ENCODE assay signal across 13 cellular contexts in the genomic region with DNA sequence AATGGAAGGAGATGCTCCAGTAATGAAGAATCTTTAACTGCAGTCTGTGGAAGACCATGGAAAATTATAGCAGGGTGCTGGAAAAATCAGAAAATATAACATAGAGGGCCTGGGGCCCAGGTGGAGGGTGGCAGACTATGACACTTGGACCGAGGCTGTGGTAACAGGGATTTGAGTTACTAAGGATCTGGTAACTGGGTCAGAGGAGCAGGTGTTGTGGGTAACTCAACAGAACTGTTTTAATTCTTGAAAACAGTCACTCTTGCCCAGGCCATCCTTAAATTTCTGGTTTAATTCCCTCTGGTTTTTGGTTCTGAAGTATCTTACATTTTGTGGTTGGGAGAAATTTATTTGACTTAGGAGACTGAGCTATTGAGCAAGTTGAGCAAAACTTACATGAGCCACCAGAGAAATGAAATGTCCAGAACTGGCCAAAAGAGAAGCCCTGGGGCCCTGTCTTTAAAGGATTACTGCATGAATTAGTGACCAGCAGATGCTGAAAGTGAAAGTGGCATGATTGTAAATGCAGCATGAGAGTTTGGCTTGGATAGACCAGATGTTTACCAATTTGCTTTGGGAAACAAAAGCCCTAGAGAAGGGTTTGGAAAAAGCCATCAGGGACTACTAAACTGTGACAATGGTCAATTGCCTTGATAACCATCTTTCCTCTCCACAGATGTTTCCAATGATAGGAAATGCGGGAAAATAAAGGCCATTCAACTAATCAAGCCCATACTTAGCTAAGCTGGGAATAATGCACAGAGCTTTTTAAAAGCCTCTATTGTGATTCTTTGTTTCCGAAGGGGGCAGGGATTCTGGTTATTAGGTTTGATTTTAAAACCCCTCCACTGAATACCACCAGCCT.
DNase-seq lines count a peak whose midpoint lies in the region; ATAC-seq, FAIRE-seq and TF ChIP-seq lines count a peak whose summit lies in the region.
"Had no signal": no experiment of that assay in that cellular context is flagged by ENCODE, and none has a peak within 500 bp of the region (broad histone marks: within the 10 kb centered on the region; RNA-seq: fewer than 3 reads in every experiment).

No MANE protein-coding gene starts in this region.

- peak; percentile 40 for FAIRE-seq in bronchial epithelial cell (lab: Jason Lieb, UNC)
- no peak for FAIRE-seq in GM12891 (lab: Jason Lieb, UNC)

- BruUV-seq in OCI-LY7 (replicated peaks; lab: Mats Ljungman, UMichigan) = no TSS peak

- H3K36me3 Mint-ChIP-seq in type B pancreatic cell = no peaks in the 10 kb centered on the region

- H3K27me3 Mint-ChIP-seq in type B pancreatic cell = no peaks in the 10 kb centered on the region

- H3K9me3 ChIP-seq in suprapubic skin (no peaks in the 10 kb centered on the region), OCI-LY7 (ENCODE audit: low read length) (no peaks in the 10 kb centered on the region)

- H2AFZ ChIP-seq in OCI-LY7 (ENCODE audit: low read length) = no peak overlapping the region

- TF ChIP-seq CTCF in bronchial epithelial cell (IDR thresholded peaks at IDR 0.05; ENCODE audit: insufficient read depth, low read length, severe bottlenecking) = no peak
- TF ChIP-seq CTCF in suprapubic skin (IDR thresholded peaks at IDR 0.05) = no peak
- no peak for TF ChIP-seq CTCF in type B pancreatic cell (conservative IDR thresholded peaks at IDR 0.05)
- TF ChIP-seq CTCF in OCI-LY7 (conservative IDR thresholded peaks at IDR 0.05; ENCODE audit: low read length) = no peak

- no peak for TF ChIP-seq EP300 in suprapubic skin (IDR thresholded peaks at IDR 0.05)

- H3K36me3 ChIP-seq in bronchial epithelial cell (ENCODE audit: control insufficient read depth, insufficient read depth, low read length) (no peaks in the 10 kb centered on the region), suprapubic skin (no peaks in the 10 kb centered on the region), OCI-LY7 (ENCODE audit: insufficient read depth, low read length) (no peaks in the 10 kb centered on the region)

- ATAC-seq in left lobe of liver = peak; percentile 71
- ATAC-seq: activated naive CD4-positive, alpha-beta T cell treated with anti-CD3 and anti-CD28 coated beads, Interleukin-2, amount 50 U/mL, for 72 hours had no signal

- H3K4me2 ChIP-seq in OCI-LY7 (ENCODE audit: low read length) = no peak overlapping the region

- no peak overlapping the region for H3K27ac Mint-ChIP-seq in type B pancreatic cell
- H3K27ac Mint-ChIP-seq: activated naive CD4-positive, alpha-beta T cell treated with anti-CD3 and anti-CD28 coated beads, Interleukin-2, amount 50 U/mL, for 72 hours; nephron had no signal

- WGBS in suprapubic skin = 72% methylated on average over 3 of the region's 3 CpGs

- H3K9me2 ChIP-seq in OCI-LY7 (ENCODE audit: insufficient read depth, low read length) = no peaks in the 10 kb centered on the region

- CTCF ChIA-PET in OCI-LY7 (lab: Charles Lee; ENCODE audit: unreplicated experiment) = no interaction called here

- no peaks in the 10 kb centered on the region for H3K9me3 Mint-ChIP-seq in type B pancreatic cell

- H3K27ac ChIP-seq in suprapubic skin (peak overlapping the region; percentile 8), OCI-LY7 (ENCODE audit: low read depth, low read length, poor library complexity, severe bottlenecking) (no peak overlapping the region)

- H3K4me3 ChIP-seq in bronchial epithelial cell (ENCODE audit: low read depth, low read length) = no peak overlapping the region
- no peak overlapping the region for H3K4me3 ChIP-seq in suprapubic skin
- no peak overlapping the region for H3K4me3 ChIP-seq in OCI-LY7 (ENCODE audit: low read depth, low read length, poor library complexity, severe bottlenecking)

- peaks cover 23% of the 10 kb centered on the region for H3K4me1 Mint-ChIP-seq in type B pancreatic cell (ENCODE audit: unreplicated experiment)

- H3K79me2 ChIP-seq in OCI-LY7 (ENCODE audit: insufficient read depth, low read depth, low read length) = no peaks in the 10 kb centered on the region

- intact Hi-C loops in OCI-LY7 (cut with micrococcal nuclease; ENCODE audit: unreplicated experiment) = no loop called here

- H3K27me3 ChIP-seq in bronchial epithelial cell (ENCODE audit: control insufficient read depth, insufficient read depth, low read length) (no peaks in the 10 kb centered on the region), suprapubic skin (no peaks in the 10 kb centered on the region)

- peaks cover 16% of the 10 kb centered on the region for H3K4me1 ChIP-seq in suprapubic skin
- no peaks in the 10 kb centered on the region for H3K4me1 ChIP-seq in OCI-LY7 (ENCODE audit: insufficient read depth, low read length, poor library complexity, severe bottlenecking)

- H4K20me1 ChIP-seq in OCI-LY7 (ENCODE audit: insufficient read depth, low read length) = no peaks in the 10 kb centered on the region

- H3K4me3 Mint-ChIP-seq in type B pancreatic cell = no peak overlapping the region
- H3K4me3 Mint-ChIP-seq: nephron had no signal

- POLR2A ChIA-PET in OCI-LY7 (lab: Charles Lee) = no interaction called here

- DNase-seq in DMS153 (lab: John Stamatoyannopoulos, UW) = peak; percentile 1
- DNase-seq in DMS153 treated with DMSO at 0.1 percent for 48 hours (lab: John Stamatoyannopoulos, UW; ENCODE audit: unreplicated experiment) = no peak
- no peak for DNase-seq in bronchial epithelial cell (ENCODE audit: low read depth)
- DNase-seq in left lobe of liver (ENCODE audit: low spot score) = no peak
- no peak for DNase-seq in suprapubic skin (ENCODE audit: low spot score in 2 of 2)
- DNase-seq in GM12891 (ENCODE audit: insufficient read length, low spot score) = no peak
- no peak for DNase-seq in type B pancreatic cell (ENCODE audit: extremely low spot score, unreplicated experiment)
- DNase-seq in OCI-LY7 (ENCODE audit: low spot score) = no peak
- DNase-seq: 8988T; activated CD4-positive, alpha-beta T cell treated with anti-CD3 and anti-CD28 coated beads for 1 hour; RPMI8226 had no signal

- TF ChIP-seq POLR2A in suprapubic skin (IDR thresholded peaks at IDR 0.05) = no peak
- TF ChIP-seq POLR2A in GM12891 (IDR thresholded peaks at IDR 0.05; ENCODE audit: low read depth, low read length) = no peak

TF ChIP-seq in GM12891, 5 proteins besides CTCF, POLR2A, EP300 and RAD21:
- TF ChIP-seq POU2F2 (IDR thresholded peaks at IDR 0.05; ENCODE audit: low read depth, low read length) (no peak), SPI1 (IDR thresholded peaks at IDR 0.05; ENCODE audit: low read depth, low read length) (no peak), PAX5 (IDR thresholded peaks at IDR 0.05; ENCODE audit: insufficient read depth, low read length, severe bottlenecking) (no peak), TAF1 (IDR thresholded peaks at IDR 0.05; ENCODE audit: low read depth, low read length) (no peak), POLR2AphosphoS5 (IDR thresholded peaks at IDR 0.05; ENCODE audit: low read depth, low read length) (no peak)
